ENCODE assay signal across 9 cellular contexts in genomic region chr11:115256326-115257197, GRCh38.
DNase-seq lines count a peak whose midpoint lies in the region; ATAC-seq and TF ChIP-seq lines count a peak whose summit lies in the region.
"Had no signal": no experiment of that assay in that cellular context is flagged by ENCODE, and none has a peak within 500 bp of the region (broad histone marks: within the 10 kb centered on the region; RNA-seq: fewer than 3 reads in every experiment).

No MANE protein-coding gene starts in this region.

- H3K4me2 ChIP-seq in neural cell (ENCODE audit: low read length): no peak overlapping the region

- H3K4me1 ChIP-seq in ascending aorta: no peaks in the 10 kb centered on the region

- no peak overlapping the region for H3K4me3 Mint-ChIP-seq in T-helper 17 cell

- H3K9me2 ChIP-seq in neural cell (ENCODE audit: insufficient read depth, low read length): no peaks in the 10 kb centered on the region

- peak; percentile 94 for ATAC-seq in HG02884 (IDR thresholded peaks at IDR 0.05; ENCODE audit: unreplicated experiment)
- ATAC-seq in T-helper 17 cell: no peak

- H3K27me3 ChIP-seq in neural cell (ENCODE audit: insufficient read depth, low read depth, low read length) (no peaks in the 10 kb centered on the region), ascending aorta (no peaks in the 10 kb centered on the region)

- DNase-seq in DMS79 treated with DMSO at 0.1 percent for 48 hours (lab: John Stamatoyannopoulos, UW): peak; percentile 13
- DNase-seq in DMS79 (lab: John Stamatoyannopoulos, UW): no peak
- DNase-seq in NCI-H69 (lab: John Stamatoyannopoulos, UW): peak; percentile 95
- no peak for DNase-seq in ascending aorta (ENCODE audit: low spot score in 2 of 2)
- no peak for DNase-seq in SW480 (ENCODE audit: low spot score)
- DNase-seq in T-helper 17 cell: no peak

- H3K9ac ChIP-seq in neural cell (ENCODE audit: low read length): no peak overlapping the region

- H2AFZ ChIP-seq in neural cell (ENCODE audit: low read depth, low read length): no peak overlapping the region

- H3K79me2 ChIP-seq in neural cell (replicated peaks; ENCODE audit: insufficient read depth, low read length): no peaks in the 10 kb centered on the region

- no peak for TF ChIP-seq EP300 in neural cell (conservative IDR thresholded peaks at IDR 0.05; ENCODE audit: poor library complexity, severe bottlenecking)

- H3K9me3 ChIP-seq in neural cell (ENCODE audit: low read length): no peaks in the 10 kb centered on the region
- no peaks in the 10 kb centered on the region for H3K9me3 ChIP-seq in ascending aorta
- no peaks in the 10 kb centered on the region for H3K9me3 ChIP-seq in T-helper 17 cell (ENCODE audit: control insufficient read depth, low read length, poor library complexity, severe bottlenecking)

- no peaks in the 10 kb centered on the region for H3K4me1 Mint-ChIP-seq in T-helper 17 cell

- H3K36me3 ChIP-seq in neural cell (ENCODE audit: insufficient read depth, low read length): no peaks in the 10 kb centered on the region
- no peaks in the 10 kb centered on the region for H3K36me3 ChIP-seq in ascending aorta

- H3F3A ChIP-seq in neural cell (ENCODE audit: insufficient read depth, low read length, poor library complexity, severe bottlenecking): no peaks in the 10 kb centered on the region

- H3K27ac ChIP-seq in neural cell (ENCODE audit: low read length) (no peak overlapping the region), ascending aorta (no peak overlapping the region)
- H3K27ac ChIP-seq: 22Rv1 had no signal

- TF ChIP-seq CTCF in neural cell (IDR thresholded peaks at IDR 0.05; ENCODE audit: poor library complexity, severe bottlenecking): no peak
- no peak for TF ChIP-seq CTCF in ascending aorta (IDR thresholded peaks at IDR 0.05)

- no peaks in the 10 kb centered on the region for H4K20me1 ChIP-seq in neural cell (ENCODE audit: insufficient read depth)

- H3K4me3 ChIP-seq in neural cell (ENCODE audit: low read length): no peak overlapping the region
- no peak overlapping the region for H3K4me3 ChIP-seq in ascending aorta

- H3K27me3 Mint-ChIP-seq in T-helper 17 cell: no peaks in the 10 kb centered on the region

- H3K27ac Mint-ChIP-seq in T-helper 17 cell: no peak overlapping the region

- no peak for TF ChIP-seq RAD21 in neural cell (conservative IDR thresholded peaks at IDR 0.05)

- intact Hi-C loops in ascending aorta (cut with DNase I): no loop called here

- no peaks in the 10 kb centered on the region for H3K36me3 Mint-ChIP-seq in T-helper 17 cell (ENCODE audit: low read depth)

TF ChIP-seq in neural cell, 6 proteins besides CTCF, POLR2A, EP300 and RAD21:
- TF ChIP-seq TAF1 (IDR thresholded peaks at IDR 0.05; ENCODE audit: low read depth) (no peak), EZH2 (IDR thresholded peaks at IDR 0.05; ENCODE audit: borderline replicate concordance, insufficient read depth, low read length, poor library complexity, severe bottlenecking) (no peak), MXI1 (conservative IDR thresholded peaks at IDR 0.05; ENCODE audit: poor library complexity, severe bottlenecking) (no peak), REST (IDR thresholded peaks at IDR 0.05; ENCODE audit: borderline replicate concordance) (peak; percentile 15), POLR2AphosphoS5 (IDR thresholded peaks at IDR 0.05) (peak; percentile 25)

Comparison
In these comparisons a context has a peak if more than half of its experiments do, and no peak if none do; other contexts are left out.
1. DNase-seq: peak in DMS79 treated with DMSO at 0.1 percent for 48 hours (single experiment) and NCI-H69 (single experiment); none in DMS79 (single experiment), ascending aorta (0 of 2), SW480 (single experiment) and T-helper 17 cell (0 of 3).